ENCODE assay signal across 1 cellular context in the genomic region with DNA sequence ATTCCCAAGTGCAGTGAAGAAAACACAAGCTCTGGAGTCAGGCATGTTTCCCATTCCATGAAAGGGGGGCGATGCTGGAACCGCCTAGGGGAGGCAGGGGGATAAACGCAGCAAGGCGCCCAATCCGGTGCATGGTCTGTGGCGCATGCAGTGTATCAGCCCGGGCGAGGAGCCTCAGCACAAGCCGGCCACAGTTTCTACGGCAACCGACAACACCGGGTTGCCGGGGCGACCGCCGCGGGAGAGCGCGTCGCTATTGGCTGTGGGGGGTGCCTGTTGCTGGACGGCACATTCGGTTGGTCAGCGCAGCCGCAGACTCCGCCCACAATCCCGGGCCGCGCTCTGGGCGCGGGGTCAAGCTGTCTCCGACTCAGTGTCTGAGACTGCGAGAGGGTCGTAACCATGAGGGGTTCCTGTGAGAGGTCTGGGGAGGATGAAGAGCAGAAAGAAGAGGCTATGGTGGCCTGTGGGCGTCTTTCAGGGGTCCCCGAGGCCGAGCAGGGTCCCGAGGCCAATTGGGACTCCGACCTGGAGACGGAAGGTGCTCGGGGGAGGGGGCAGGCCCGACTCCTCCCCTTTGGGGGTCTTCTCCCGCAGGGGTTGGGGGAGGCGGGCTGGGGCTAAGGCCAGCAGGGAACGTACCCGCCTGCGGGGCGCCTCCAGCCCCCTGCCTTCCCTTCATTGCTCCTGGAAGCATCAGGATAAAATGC.
A peak's percentile ranks its signal among the peaks of the same experiment; 100 is the strongest.
TF ChIP-seq lines count a peak whose summit lies in the region.

A gene with protein sequence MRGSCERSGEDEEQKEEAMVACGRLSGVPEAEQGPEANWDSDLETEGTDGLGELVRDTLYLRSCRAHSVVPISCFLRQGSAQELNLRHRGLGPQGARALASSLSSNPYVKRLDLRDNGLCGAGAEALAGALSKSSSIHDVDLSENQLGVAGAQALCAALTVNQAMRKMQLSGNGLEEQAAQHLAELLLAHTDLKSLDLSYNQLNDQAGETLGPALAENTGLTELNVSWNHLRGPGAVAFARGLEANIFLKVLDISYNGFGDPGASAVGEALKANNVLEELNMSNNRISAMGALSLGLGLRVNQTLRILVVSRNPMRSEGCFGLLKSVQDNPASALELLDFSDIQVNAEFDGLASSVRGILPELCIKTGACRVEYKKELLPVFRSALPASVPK (plus strand): TSS at position 362 of the 710 bp plus-strand sequence. CDS start 41 bp downstream, at position 403.

TF ChIP-seq in SK-N-SH, 30 proteins besides CTCF, POLR2A, EP300 and RAD21 (continued from another document):
- TF ChIP-seq, protein P1, sequence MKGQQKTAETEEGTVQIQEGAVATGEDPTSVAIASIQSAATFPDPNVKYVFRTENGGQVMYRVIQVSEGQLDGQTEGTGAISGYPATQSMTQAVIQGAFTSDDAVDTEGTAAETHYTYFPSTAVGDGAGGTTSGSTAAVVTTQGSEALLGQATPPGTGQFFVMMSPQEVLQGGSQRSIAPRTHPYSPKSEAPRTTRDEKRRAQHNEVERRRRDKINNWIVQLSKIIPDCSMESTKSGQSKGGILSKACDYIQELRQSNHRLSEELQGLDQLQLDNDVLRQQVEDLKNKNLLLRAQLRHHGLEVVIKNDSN (IDR thresholded peaks at IDR 0.05; ENCODE audit: borderline replicate concordance, low read depth): no peak
- TF ChIP-seq FOXJ3 (CRISPR knock-in tag; IDR thresholded peaks at IDR 0.05) (no peak), SIN3A (IDR thresholded peaks at IDR 0.05; ENCODE audit: borderline replicate concordance, low read depth, low read length) (peak; percentile 66; the same call in 1 of the 2 replicates), GATA2 (CRISPR knock-in tag; IDR thresholded peaks at IDR 0.05) (no peak), GABPA (IDR thresholded peaks at IDR 0.05; ENCODE audit: low read depth) (peak; percentile 14; the same call in 1 of the 2 replicates), TCF12 (IDR thresholded peaks at IDR 0.05) (no peak)
- TF ChIP-seq, protein P2, sequence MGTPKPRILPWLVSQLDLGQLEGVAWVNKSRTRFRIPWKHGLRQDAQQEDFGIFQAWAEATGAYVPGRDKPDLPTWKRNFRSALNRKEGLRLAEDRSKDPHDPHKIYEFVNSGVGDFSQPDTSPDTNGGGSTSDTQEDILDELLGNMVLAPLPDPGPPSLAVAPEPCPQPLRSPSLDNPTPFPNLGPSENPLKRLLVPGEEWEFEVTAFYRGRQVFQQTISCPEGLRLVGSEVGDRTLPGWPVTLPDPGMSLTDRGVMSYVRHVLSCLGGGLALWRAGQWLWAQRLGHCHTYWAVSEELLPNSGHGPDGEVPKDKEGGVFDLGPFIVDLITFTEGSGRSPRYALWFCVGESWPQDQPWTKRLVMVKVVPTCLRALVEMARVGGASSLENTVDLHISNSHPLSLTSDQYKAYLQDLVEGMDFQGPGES (IDR thresholded peaks at IDR 0.05; ENCODE audit: low read depth, low read length): peak; percentile 74
- TF ChIP-seq, protein P3, sequence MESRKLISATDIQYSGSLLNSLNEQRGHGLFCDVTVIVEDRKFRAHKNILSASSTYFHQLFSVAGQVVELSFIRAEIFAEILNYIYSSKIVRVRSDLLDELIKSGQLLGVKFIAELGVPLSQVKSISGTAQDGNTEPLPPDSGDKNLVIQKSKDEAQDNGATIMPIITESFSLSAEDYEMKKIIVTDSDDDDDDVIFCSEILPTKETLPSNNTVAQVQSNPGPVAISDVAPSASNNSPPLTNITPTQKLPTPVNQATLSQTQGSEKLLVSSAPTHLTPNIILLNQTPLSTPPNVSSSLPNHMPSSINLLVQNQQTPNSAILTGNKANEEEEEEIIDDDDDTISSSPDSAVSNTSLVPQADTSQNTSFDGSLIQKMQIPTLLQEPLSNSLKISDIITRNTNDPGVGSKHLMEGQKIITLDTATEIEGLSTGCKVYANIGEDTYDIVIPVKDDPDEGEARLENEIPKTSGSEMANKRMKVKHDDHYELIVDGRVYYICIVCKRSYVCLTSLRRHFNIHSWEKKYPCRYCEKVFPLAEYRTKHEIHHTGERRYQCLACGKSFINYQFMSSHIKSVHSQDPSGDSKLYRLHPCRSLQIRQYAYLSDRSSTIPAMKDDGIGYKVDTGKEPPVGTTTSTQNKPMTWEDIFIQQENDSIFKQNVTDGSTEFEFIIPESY (IDR thresholded peaks at IDR 0.05; ENCODE audit: borderline replicate concordance, low read depth): no peak
- TF ChIP-seq, protein P4, sequence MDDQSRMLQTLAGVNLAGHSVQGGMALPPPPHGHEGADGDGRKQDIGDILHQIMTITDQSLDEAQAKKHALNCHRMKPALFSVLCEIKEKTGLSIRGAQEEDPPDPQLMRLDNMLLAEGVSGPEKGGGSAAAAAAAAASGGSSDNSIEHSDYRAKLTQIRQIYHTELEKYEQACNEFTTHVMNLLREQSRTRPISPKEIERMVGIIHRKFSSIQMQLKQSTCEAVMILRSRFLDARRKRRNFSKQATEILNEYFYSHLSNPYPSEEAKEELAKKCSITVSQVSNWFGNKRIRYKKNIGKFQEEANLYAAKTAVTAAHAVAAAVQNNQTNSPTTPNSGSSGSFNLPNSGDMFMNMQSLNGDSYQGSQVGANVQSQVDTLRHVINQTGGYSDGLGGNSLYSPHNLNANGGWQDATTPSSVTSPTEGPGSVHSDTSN (IDR thresholded peaks at IDR 0.05): peak; percentile 99
